27 cellular contexts compared by ENCODE assay signal in the genomic region with DNA sequence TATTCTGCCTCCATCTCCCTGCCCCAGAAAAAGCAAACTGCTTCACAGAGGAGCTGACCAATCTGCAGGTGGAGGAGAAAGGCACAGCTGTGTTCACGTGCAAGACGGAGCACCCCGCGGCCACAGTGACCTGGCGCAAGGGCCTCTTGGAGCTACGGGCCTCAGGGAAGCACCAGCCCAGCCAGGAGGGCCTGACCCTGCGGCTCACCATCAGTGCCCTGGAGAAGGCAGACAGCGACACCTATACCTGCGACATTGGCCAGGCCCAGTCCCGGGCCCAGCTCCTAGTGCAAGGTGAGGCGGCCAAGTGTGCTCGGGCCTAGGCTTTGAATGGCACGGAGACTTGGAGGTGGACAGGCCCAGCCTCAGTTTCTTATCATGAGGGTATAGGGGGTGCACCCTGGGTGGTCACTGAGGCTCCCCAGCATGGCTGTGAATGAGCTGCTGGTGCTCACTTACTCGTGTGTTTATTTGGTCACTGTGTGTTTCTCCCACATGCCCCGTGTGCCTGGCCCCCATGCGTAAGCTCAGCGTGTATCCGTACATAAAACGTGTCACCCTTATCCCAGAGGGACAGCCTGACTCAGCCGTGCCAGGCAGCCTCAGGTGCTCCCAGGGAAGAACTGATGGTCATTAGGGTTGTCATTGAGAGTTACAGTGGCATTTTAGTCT.
DNase-seq lines count a peak whose midpoint lies in the region; ATAC-seq and TF ChIP-seq lines count a peak whose summit lies in the region.
"Had no signal": no experiment of that assay in that cellular context is flagged by ENCODE, and none has a peak within 500 bp of the region (broad histone marks: within the 10 kb centered on the region; RNA-seq: fewer than 3 reads in every experiment).

No MANE protein-coding gene starts in this region.

- no peak for TF ChIP-seq EP300 in ovary (IDR thresholded peaks at IDR 0.05)

- TF ChIP-seq CTCF in natural killer cell (IDR thresholded peaks at IDR 0.05) = no peak
- no peak for TF ChIP-seq CTCF in ovary (IDR thresholded peaks at IDR 0.05)

- no peak overlapping the region for H3K27ac Mint-ChIP-seq in natural killer cell treated with Interleukin-12 subunit alpha and Interleukin-12 subunit beta and Interleukin-15 and Interleukin-18, amount 100 ng/mL, for 72 hours
- H3K27ac Mint-ChIP-seq in natural killer cell = no peak overlapping the region
- H3K27ac Mint-ChIP-seq: activated CD4-positive, alpha-beta memory T cell treated with anti-CD3 and anti-CD28 coated beads for 36 hours had no signal

- ATAC-seq in natural killer cell treated with Interleukin-12 subunit alpha and Interleukin-12 subunit beta and Interleukin-15 and Interleukin-18, amount 100 ng/mL, for 72 hours = no peak
- ATAC-seq in natural killer cell (no peak), left cardiac atrium (no peak), aorta (ENCODE audit: low FRiP score) (no peak)
- ATAC-seq: activated CD4-positive, CD25-positive, alpha-beta regulatory T cell treated with anti-CD3 and anti-CD28 coated beads, Interleukin-2, amount 50 U/mL, for 24 hours had no signal

- no peak for TF ChIP-seq POLR2A in ovary (IDR thresholded peaks at IDR 0.05)

- no peaks in the 10 kb centered on the region for H3K36me3 Mint-ChIP-seq in natural killer cell treated with Interleukin-12 subunit alpha and Interleukin-12 subunit beta and Interleukin-15 and Interleukin-18, amount 100 ng/mL, for 72 hours
- H3K36me3 Mint-ChIP-seq in natural killer cell = no peaks in the 10 kb centered on the region
- H3K36me3 Mint-ChIP-seq: activated CD4-positive, alpha-beta memory T cell treated with anti-CD3 and anti-CD28 coated beads for 36 hours had no signal

- intact Hi-C loops in natural killer cell (cut with micrococcal nuclease) (no loop called here), left cardiac atrium (cut with DNase I) (no loop called here), ovary (cut with DNase I) (no loop called here), aorta (cut with DNase I) (no loop called here)

- H3K27ac ChIP-seq in ovary = no peak overlapping the region
- H3K27ac ChIP-seq in aorta (ENCODE audit: low read depth in 1 of 2, low read length in 2 of 2) = no peak overlapping the region
- H3K27ac ChIP-seq in effector memory CD4-positive, alpha-beta T cell (ENCODE audit: insufficient read depth, low read length, poor library complexity, severe bottlenecking) = no peak overlapping the region
- H3K27ac ChIP-seq: BLaER1 treated with 17β-estradiol and CSF1 and Interleukin-3, amounts not matched to agents 10 nM and 100 nM; brain microvascular endothelial cell; SJSA1 had no signal

- no peaks in the 10 kb centered on the region for H3K27me3 Mint-ChIP-seq in natural killer cell treated with Interleukin-12 subunit alpha and Interleukin-12 subunit beta and Interleukin-15 and Interleukin-18, amount 100 ng/mL, for 72 hours
- H3K27me3 Mint-ChIP-seq in natural killer cell (ENCODE audit: low read depth in 2 of 2) = no peaks in the 10 kb centered on the region
- H3K27me3 Mint-ChIP-seq: activated CD4-positive, alpha-beta memory T cell treated with anti-CD3 and anti-CD28 coated beads for 36 hours had no signal

- no peaks in the 10 kb centered on the region for H3K27me3 ChIP-seq in ovary
- H3K27me3 ChIP-seq in aorta (ENCODE audit: control insufficient read depth in 1 of 2, insufficient read depth in 2 of 2, low read length in 1 of 2) = no peaks in the 10 kb centered on the region
- no peaks in the 10 kb centered on the region for H3K27me3 ChIP-seq in effector memory CD4-positive, alpha-beta T cell (replicated peaks; ENCODE audit: control insufficient read depth, insufficient read depth, low read length, poor library complexity, severe bottlenecking)
- H3K27me3 ChIP-seq: BLaER1 treated with 17β-estradiol and CSF1 and Interleukin-3, amounts not matched to agents 10 nM and 100 nM; brain microvascular endothelial cell; MG63; SJSA1 had no signal

- H3K4me1 ChIP-seq in ovary (ENCODE audit: insufficient read depth) (no peaks in the 10 kb centered on the region), aorta (ENCODE audit: control insufficient read depth in 1 of 2, insufficient read depth in 2 of 2, low read length in 2 of 2) (no peaks in the 10 kb centered on the region)
- H3K4me1 ChIP-seq in effector memory CD4-positive, alpha-beta T cell (ENCODE audit: control insufficient read depth, insufficient read depth, low read length, poor library complexity, severe bottlenecking) = no peaks in the 10 kb centered on the region
- H3K4me1 ChIP-seq: SJSA1 had no signal

- H3K4me1 Mint-ChIP-seq in natural killer cell treated with Interleukin-12 subunit alpha and Interleukin-12 subunit beta and Interleukin-15 and Interleukin-18, amount 100 ng/mL, for 72 hours (ENCODE audit: low read depth in 2 of 2) = peaks cover under 1 to 4% of the 10 kb centered on the region in 2 donors
- peaks cover 0 to 7% of the 10 kb centered on the region in 2 donors for H3K4me1 Mint-ChIP-seq in natural killer cell

- H3K4me3 Mint-ChIP-seq in natural killer cell treated with Interleukin-12 subunit alpha and Interleukin-12 subunit beta and Interleukin-15 and Interleukin-18, amount 100 ng/mL, for 72 hours = no peak overlapping the region
- H3K4me3 Mint-ChIP-seq in natural killer cell = no peak overlapping the region
- H3K4me3 Mint-ChIP-seq: activated CD4-positive, alpha-beta memory T cell treated with anti-CD3 and anti-CD28 coated beads for 36 hours had no signal

- H3K4me3 ChIP-seq in ovary (no peak overlapping the region), aorta (ENCODE audit: low read length in 2 of 2) (no peak overlapping the region)
- no peak overlapping the region for H3K4me3 ChIP-seq in effector memory CD4-positive, alpha-beta T cell (ENCODE audit: insufficient read depth, low read depth, low read length, poor library complexity, severe bottlenecking)
- H3K4me3 ChIP-seq: BLaER1 treated with 17β-estradiol and CSF1 and Interleukin-3, amounts not matched to agents 10 nM and 100 nM; MG63; SJSA1 had no signal

- H3K9me3 ChIP-seq in ovary (no peaks in the 10 kb centered on the region), aorta (ENCODE audit: control insufficient read depth, low read length) (no peaks in the 10 kb centered on the region)
- no peaks in the 10 kb centered on the region for H3K9me3 ChIP-seq in effector memory CD4-positive, alpha-beta T cell (ENCODE audit: control insufficient read depth, low read length)
- H3K9me3 ChIP-seq: BLaER1 treated with 17β-estradiol and CSF1 and Interleukin-3, amounts not matched to agents 10 nM and 100 nM; MG63; SJSA1 had no signal

- H3K9me3 Mint-ChIP-seq in natural killer cell treated with Interleukin-12 subunit alpha and Interleukin-12 subunit beta and Interleukin-15 and Interleukin-18, amount 100 ng/mL, for 72 hours = no peaks in the 10 kb centered on the region
- H3K9me3 Mint-ChIP-seq in natural killer cell = no peaks in the 10 kb centered on the region
- H3K9me3 Mint-ChIP-seq: activated CD4-positive, alpha-beta memory T cell treated with anti-CD3 and anti-CD28 coated beads for 36 hours had no signal

- WGBS in ovary, 3 donors = 83 to 85% (median 84%) methylated on average over 14 to 20 of the region's 20 CpGs
- WGBS in aorta, 2 donors = 80 to 85% methylated on average over 20 of the region's 20 CpGs

- H3K36me3 ChIP-seq in ovary (no peaks in the 10 kb centered on the region), aorta (ENCODE audit: control insufficient read depth in 1 of 2, insufficient read depth in 2 of 2, low read length in 1 of 2) (no peaks in the 10 kb centered on the region)
- peaks cover 20% of the 10 kb centered on the region for H3K36me3 ChIP-seq in effector memory CD4-positive, alpha-beta T cell (ENCODE audit: control insufficient read depth, insufficient read depth, low read length)
- H3K36me3 ChIP-seq: brain microvascular endothelial cell, MG63, SJSA1 had no signal

- peak; percentile 41 for DNase-seq in natural killer cell treated with Interleukin-12 subunit alpha and Interleukin-12 subunit beta and Interleukin-15 and Interleukin-18, amount 100 ng/mL, for 72 hours (ENCODE audit: low spot score)
- DNase-seq in natural killer cell = no peak
- peak; percentile 9 for DNase-seq in left cardiac atrium
- peak in 3 of 5 donors; percentile 10 to 26 (median 11) for DNase-seq in ovary
- DNase-seq in aorta = peak; percentile 28 to 43
- no peak for DNase-seq in NCI-H2029 treated with DMSO at 0.1 percent for 48 hours (lab: John Stamatoyannopoulos, UW)
- DNase-seq in NCI-H2171 treated with DMSO at 0.1 percent for 48 hours (lab: John Stamatoyannopoulos, UW) = no peak
- DNase-seq in effector memory CD4-positive, alpha-beta T cell = no peak
- DNase-seq: activated CD4-positive, alpha-beta memory T cell treated with anti-CD3 and anti-CD28 coated beads for 36 hours; activated gamma-delta T cell; brain microvascular endothelial cell; COR-L47; DMS79 treated with DMSO at 0.1 percent for 48 hours; effector CD8-positive, alpha-beta T cell; erythroblast; GF-D8; HCEC 1CT; KBM-7; kidney glomerular epithelial cell; MG63; NCI-H1105 treated with DMSO at 0.1 percent for 48 hours; NCI-H2029; NCI-H226; stimulated activated CD4-positive, alpha-beta T cell treated with anti-CD3 and anti-CD28 coated beads, Interleukin-4, amount 100 ng/mL, for 1 hour had no signal

Comparison
In these comparisons a context has a peak if more than half of its experiments do, and no peak if none do; other contexts are left out.
1. DNase-seq: peak in natural killer cell treated with Interleukin-12 subunit alpha and Interleukin-12 subunit beta and Interleukin-15 and Interleukin-18, amount 100 ng/mL, for 72 hours (single experiment), left cardiac atrium (single experiment), ovary (3 of 5) and aorta (2 of 2); none in natural killer cell (single experiment), NCI-H2029 treated with DMSO at 0.1 percent for 48 hours (single experiment), NCI-H2171 treated with DMSO at 0.1 percent for 48 hours (single experiment) and effector memory CD4-positive, alpha-beta T cell (0 of 3).